ENCODE assay signal across 8 cellular contexts in the genomic region with DNA sequence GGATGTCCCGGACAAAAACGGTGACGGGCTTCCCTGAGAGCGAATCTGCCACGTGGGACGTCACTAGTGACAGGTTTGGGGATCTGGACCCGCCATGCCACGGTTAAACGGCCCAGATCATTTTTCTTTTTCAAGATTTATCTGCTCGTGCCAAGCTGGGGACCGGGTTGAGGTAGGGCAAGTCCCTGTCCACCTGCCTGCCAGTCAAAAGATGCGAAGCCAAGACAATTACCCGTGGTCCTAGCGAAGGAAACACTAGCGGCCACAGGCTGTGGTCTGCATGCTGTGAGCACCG. TPM values are rescaled to one million over a fixed set of nuclear protein-coding genes. Genes with fewer than 3 reads are reported as not detected.
DNase-seq lines count a peak whose midpoint lies in the region; ATAC-seq and TF ChIP-seq lines count a peak whose summit lies in the region.

No MANE protein-coding gene starts in this region.

- TF ChIP-seq CTCF in SK-N-SH (IDR thresholded peaks at IDR 0.05) (no peak), fibroblast of villous mesenchyme (IDR thresholded peaks at IDR 0.05; ENCODE audit: insufficient read depth, low read depth, low read length) (no peak), retinal pigment epithelial cell (conservative IDR thresholded peaks at IDR 0.05; ENCODE audit: low read depth, low read length) (no peak)

- H3K27ac ChIP-seq in SK-N-SH (ENCODE audit: low read depth in 2 of 2, low read length in 1 of 2) = no peak overlapping the region

- H3K79me2 ChIP-seq in SK-N-SH (ENCODE audit: insufficient read depth) = no peaks in the 10 kb centered on the region

- H3K9ac ChIP-seq in SK-N-SH = no peak overlapping the region; the same call in 1 of the 2 replicates

- 0% methylated on average over 5 of the region's 16 CpGs for WGBS in SK-N-SH (ENCODE audit: low lambda C conversion rate)

- peaks cover 9% of the 10 kb centered on the region for H3F3A ChIP-seq in SK-N-SH (replicated peaks; ENCODE audit: insufficient read depth)

- H3K36me3 ChIP-seq in SK-N-SH (replicated peaks in 1 of 2; ENCODE audit: control insufficient read depth in 1 of 2, insufficient read depth in 2 of 2, low read length in 1 of 2) = no peaks in the 10 kb centered on the region

- peaks cover 0 to 25% of the 10 kb centered on the region in 2 experiments; a peak in 2 of 4 replicates for H3K4me1 ChIP-seq in SK-N-SH (ENCODE audit: control insufficient read depth in 1 of 2, insufficient read depth in 2 of 2, low read depth in 1 of 2, low read length in 1 of 2)

- peaks cover 41% of the 10 kb centered on the region for H3K27me3 ChIP-seq in SK-N-SH (ENCODE audit: insufficient read depth)

- DNase-seq in SK-N-SH = peak; percentile 48
- DNase-seq in fibroblast of villous mesenchyme (ENCODE audit: low read depth) = peak; percentile 11
- DNase-seq in retinal pigment epithelial cell (ENCODE audit: low read depth) = no peak
- DNase-seq in activated effector memory CD4-positive, alpha-beta T cell treated with anti-CD3 and anti-CD28 coated beads, Interleukin-2, amount 50 U/mL, for 16 hours = no peak
- no peak for DNase-seq in posterior vena cava (ENCODE audit: low spot score)

- CTCF ChIA-PET in SK-N-SH (lab: Yijun Ruan, JAX) = interaction anchor here (0.6 to 1.7 kb wide), 8 partner anchors 26 to 245 kb away, joined by 3 to 7 read pairs (median 4); partner anchors contain the start of gene ATF3

- H3K9me3 ChIP-seq in SK-N-SH = no peaks in the 10 kb centered on the region

- H4K20me1 ChIP-seq in SK-N-SH (ENCODE audit: insufficient read depth) = no peaks in the 10 kb centered on the region

- POLR2A ChIA-PET in SK-N-SH (lab: Yijun Ruan, JAX) = interaction anchor here (1.8 kb wide), 1 partner anchor 92 kb away, joined by 6 read pairs; the partner anchor contains the start of gene ATF3

- no peaks in the 10 kb centered on the region for H3K9me2 ChIP-seq in SK-N-SH

- H2AFZ ChIP-seq in SK-N-SH (ENCODE audit: low read depth) = peak overlapping the region; percentile 86; the same call in 1 of the 2 replicates

- no peak for TF ChIP-seq EP300 in SK-N-SH (IDR thresholded peaks at IDR 0.05; ENCODE audit: borderline replicate concordance in 1 of 2, low read depth in 1 of 2, low read length in 1 of 2)

- ATAC-seq in GM18868 (IDR thresholded peaks at IDR 0.05; ENCODE audit: unreplicated experiment) (peak; percentile 6), GM19324 (IDR thresholded peaks at IDR 0.05; ENCODE audit: low FRiP score, unreplicated experiment) (no peak), GM21526 (IDR thresholded peaks at IDR 0.05; ENCODE audit: low FRiP score, unreplicated experiment) (no peak)

- intact Hi-C loops in posterior vena cava (cut with DNase I) = no loop called here

- H3K4me3 ChIP-seq in SK-N-SH (ENCODE audit: low read depth in 2 of 2, low read length in 1 of 2) = peak overlapping the region; percentile 50 to 65
- peak overlapping the region; percentile 67 for H3K4me3 ChIP-seq in fibroblast of villous mesenchyme (ENCODE audit: low read depth, low read length)
- peak overlapping the region; percentile 37 for H3K4me3 ChIP-seq in retinal pigment epithelial cell (ENCODE audit: low read length)

- peak overlapping the region; percentile 85 for H3K4me2 ChIP-seq in SK-N-SH

- no peak for TF ChIP-seq RAD21 in SK-N-SH (IDR thresholded peaks at IDR 0.05; ENCODE audit: low read length)

TF ChIP-seq in SK-N-SH, 30 proteins besides CTCF, POLR2A, EP300 and RAD21:
- TF ChIP-seq YY1 (IDR thresholded peaks at IDR 0.05; ENCODE audit: low read depth) (no peak), MEF2A (IDR thresholded peaks at IDR 0.05; ENCODE audit: borderline replicate concordance, low read depth) (no peak), RCOR1 (IDR thresholded peaks at IDR 0.05; ENCODE audit: low read length) (no peak), FOSL2 (IDR thresholded peaks at IDR 0.05; ENCODE audit: borderline replicate concordance, low read depth) (no peak), FOXJ3 (CRISPR knock-in tag; IDR thresholded peaks at IDR 0.05) (no peak), IRF3 (IDR thresholded peaks at IDR 0.05; ENCODE audit: low read depth, low read length) (no peak), TAF1 (IDR thresholded peaks at IDR 0.05; ENCODE audit: borderline replicate concordance, low read depth, low read length) (no peak), ELF1 (IDR thresholded peaks at IDR 0.05) (no peak), NRF1 (IDR thresholded peaks at IDR 0.05; ENCODE audit: low read depth, low read length) (no peak), RFX5 (IDR thresholded peaks at IDR 0.05; ENCODE audit: low read length) (no peak), MXI1 (IDR thresholded peaks at IDR 0.05; ENCODE audit: low read depth, low read length) (no peak), SIN3A (IDR thresholded peaks at IDR 0.05; ENCODE audit: borderline replicate concordance, low read depth, low read length) (no peak), JUND (IDR thresholded peaks at IDR 0.05) (no peak), RXRA (IDR thresholded peaks at IDR 0.05; ENCODE audit: borderline replicate concordance, low read depth) (no peak)
- TF ChIP-seq, protein P1, sequence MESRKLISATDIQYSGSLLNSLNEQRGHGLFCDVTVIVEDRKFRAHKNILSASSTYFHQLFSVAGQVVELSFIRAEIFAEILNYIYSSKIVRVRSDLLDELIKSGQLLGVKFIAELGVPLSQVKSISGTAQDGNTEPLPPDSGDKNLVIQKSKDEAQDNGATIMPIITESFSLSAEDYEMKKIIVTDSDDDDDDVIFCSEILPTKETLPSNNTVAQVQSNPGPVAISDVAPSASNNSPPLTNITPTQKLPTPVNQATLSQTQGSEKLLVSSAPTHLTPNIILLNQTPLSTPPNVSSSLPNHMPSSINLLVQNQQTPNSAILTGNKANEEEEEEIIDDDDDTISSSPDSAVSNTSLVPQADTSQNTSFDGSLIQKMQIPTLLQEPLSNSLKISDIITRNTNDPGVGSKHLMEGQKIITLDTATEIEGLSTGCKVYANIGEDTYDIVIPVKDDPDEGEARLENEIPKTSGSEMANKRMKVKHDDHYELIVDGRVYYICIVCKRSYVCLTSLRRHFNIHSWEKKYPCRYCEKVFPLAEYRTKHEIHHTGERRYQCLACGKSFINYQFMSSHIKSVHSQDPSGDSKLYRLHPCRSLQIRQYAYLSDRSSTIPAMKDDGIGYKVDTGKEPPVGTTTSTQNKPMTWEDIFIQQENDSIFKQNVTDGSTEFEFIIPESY (IDR thresholded peaks at IDR 0.05; ENCODE audit: borderline replicate concordance, low read depth) = no peak

RNA-seq across cellular contexts. Expression of gene BATF3, which starts 0.9 kb away (rescaled TPM):
- polyA plus RNA-seq in SK-N-SH (2012; rRNA removed) = 0.76 and 0.86 TPM in 2 replicates
- polyA plus RNA-seq in SK-N-SH (2012; cell fraction: cytosol; rRNA removed) = 0.50 and 0.68 TPM in 2 replicates
- 2.2 and 2.4 TPM in 2 replicates for polyA plus RNA-seq in SK-N-SH (2012; cell fraction: nucleus; rRNA removed)
- total RNA-seq in fibroblast of villous mesenchyme (3.0 and 3.9 TPM in 2 replicates), posterior vena cava (10 to 100 TPM; 10.8 to 20.1 TPM)

Comparison
In these comparisons a context has a peak if more than half of its experiments do, and no peak if none do; other contexts are left out.
1. DNase-seq: peak in SK-N-SH (single experiment) and fibroblast of villous mesenchyme (single experiment); none in retinal pigment epithelial cell (single experiment), activated effector memory CD4-positive, alpha-beta T cell treated with anti-CD3 and anti-CD28 coated beads, Interleukin-2, amount 50 U/mL, for 16 hours (single experiment) and posterior vena cava (single experiment).
2. Peak in every context shown above with its lines, with median percentiles within 50 percentile points of each other: H3K4me3 ChIP-seq.